ENCODE assay signal across 9 cellular contexts in the genomic region with DNA sequence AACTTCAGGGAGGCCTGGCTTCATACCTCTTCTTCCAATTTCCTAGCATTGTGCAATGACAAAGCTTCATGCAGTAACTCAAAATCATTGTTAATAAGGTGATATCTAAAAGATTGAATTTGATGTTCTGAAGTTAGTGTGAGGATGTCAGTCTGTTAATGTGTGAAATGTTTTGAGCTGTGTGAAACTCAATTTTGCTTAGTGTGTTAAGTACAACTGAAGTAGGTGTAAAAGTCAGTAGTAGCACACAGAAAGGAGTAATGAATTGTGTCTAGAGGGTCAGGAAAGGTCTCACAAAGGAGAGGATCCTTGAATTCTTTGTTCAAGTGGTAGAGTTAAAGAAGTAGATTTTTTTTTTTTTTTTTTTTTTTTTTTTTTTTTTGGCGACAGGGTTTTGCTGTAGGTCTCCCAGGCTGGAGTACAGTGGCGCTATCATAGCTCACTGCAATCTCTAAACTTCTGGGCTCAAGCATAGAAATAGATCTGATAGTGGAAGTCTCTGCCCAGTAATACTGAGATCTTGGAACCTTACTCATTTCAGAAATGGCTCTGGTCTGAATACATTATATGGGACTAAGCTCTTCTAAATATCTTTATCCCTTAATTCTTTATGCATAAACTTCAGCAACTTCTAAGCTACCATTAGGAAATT.
A peak's percentile ranks its signal among the peaks of the same experiment; 100 is the strongest.
DNase-seq lines count a peak whose midpoint lies in the region; ATAC-seq and TF ChIP-seq lines count a peak whose summit lies in the region.
"Had no signal": no experiment of that assay in that cellular context is flagged by ENCODE, and none has a peak within 500 bp of the region (broad histone marks: within the 10 kb centered on the region; RNA-seq: fewer than 3 reads in every experiment).

No MANE protein-coding gene starts in this region.

- peak; percentile 88 for ATAC-seq in GM18511 (IDR thresholded peaks at IDR 0.05; ENCODE audit: unreplicated experiment)
- peak; percentile 56 for ATAC-seq in GM21381 (IDR thresholded peaks at IDR 0.05; ENCODE audit: unreplicated experiment)
- ATAC-seq in HG03066 (IDR thresholded peaks at IDR 0.05; ENCODE audit: low read depth, unreplicated experiment), result peak; percentile 77

- peaks cover 15% of the 10 kb centered on the region for H3K36me3 Mint-ChIP-seq in activated naive CD8-positive, alpha-beta T cell

- peak overlapping the region; percentile 13 for H3K27ac Mint-ChIP-seq in activated naive CD8-positive, alpha-beta T cell

- no peak overlapping the region for H3K4me2 ChIP-seq in Karpas-422 (ENCODE audit: low read depth, low read length, poor library complexity, severe bottlenecking)

- H3K36me3 ChIP-seq in Karpas-422 (ENCODE audit: insufficient read depth, low read length), result no peaks in the 10 kb centered on the region

- peaks cover 42% of the 10 kb centered on the region for H3K4me1 ChIP-seq in Karpas-422 (ENCODE audit: low read length)

- H3K27me3 Mint-ChIP-seq in activated naive CD8-positive, alpha-beta T cell, result no peaks in the 10 kb centered on the region

- in situ Hi-C loops in GM13977 (cut with MboI; ENCODE audit: low pct_unique_long_range_greater_than_20kb, low sequenced_read_pairs, unreplicated experiment), result no loop called here

- H3K4me3 Mint-ChIP-seq in activated naive CD8-positive, alpha-beta T cell, result no peak overlapping the region

- no peaks in the 10 kb centered on the region for H3K27me3 ChIP-seq in Karpas-422 (ENCODE audit: low read length)

- TF ChIP-seq CTCF in GM13977 (IDR thresholded peaks at IDR 0.05; ENCODE audit: extremely low read depth, insufficient read depth, missing control alignments), result no peak

- no peaks in the 10 kb centered on the region for H3K9me2 ChIP-seq in Karpas-422 (replicated peaks; ENCODE audit: insufficient read depth, low read length)

- H3K4me3 ChIP-seq in Karpas-422 (ENCODE audit: low read length), result no peak overlapping the region

- H3K9me3 ChIP-seq in Karpas-422 (ENCODE audit: low read length), result no peaks in the 10 kb centered on the region

- no peaks in the 10 kb centered on the region for H3K9me3 Mint-ChIP-seq in activated naive CD8-positive, alpha-beta T cell (ENCODE audit: low read depth)

- peaks cover 20% of the 10 kb centered on the region; the same call in 1 of the 2 replicates for H3K79me2 ChIP-seq in Karpas-422 (ENCODE audit: low read length)

- H3K4me1 Mint-ChIP-seq in activated naive CD8-positive, alpha-beta T cell (ENCODE audit: low read depth), result peaks cover 74% of the 10 kb centered on the region

- H4K20me1 ChIP-seq in Karpas-422 (ENCODE audit: insufficient read depth, low read depth, low read length), result peaks cover 22% of the 10 kb centered on the region

- no peak overlapping the region for H2AFZ ChIP-seq in Karpas-422 (ENCODE audit: low read length)

- H3K9ac ChIP-seq in Karpas-422 (ENCODE audit: low read length), result no peak overlapping the region

- DNase-seq in NCI-H345 (lab: John Stamatoyannopoulos, UW) (no peak), Karpas-422 (no peak), T1000 (lab: John Stamatoyannopoulos, UW) (no peak), GM13977 (ENCODE audit: low spot score) (no peak)
- DNase-seq: activated gamma-delta T cell treated with Interleukin-2 at 50 U/mL for 16 hours had no signal

- H3K27ac ChIP-seq in Karpas-422 (ENCODE audit: low read length), result no peak overlapping the region
